ENCODE assay signal across 10 cellular contexts in the genomic region with DNA sequence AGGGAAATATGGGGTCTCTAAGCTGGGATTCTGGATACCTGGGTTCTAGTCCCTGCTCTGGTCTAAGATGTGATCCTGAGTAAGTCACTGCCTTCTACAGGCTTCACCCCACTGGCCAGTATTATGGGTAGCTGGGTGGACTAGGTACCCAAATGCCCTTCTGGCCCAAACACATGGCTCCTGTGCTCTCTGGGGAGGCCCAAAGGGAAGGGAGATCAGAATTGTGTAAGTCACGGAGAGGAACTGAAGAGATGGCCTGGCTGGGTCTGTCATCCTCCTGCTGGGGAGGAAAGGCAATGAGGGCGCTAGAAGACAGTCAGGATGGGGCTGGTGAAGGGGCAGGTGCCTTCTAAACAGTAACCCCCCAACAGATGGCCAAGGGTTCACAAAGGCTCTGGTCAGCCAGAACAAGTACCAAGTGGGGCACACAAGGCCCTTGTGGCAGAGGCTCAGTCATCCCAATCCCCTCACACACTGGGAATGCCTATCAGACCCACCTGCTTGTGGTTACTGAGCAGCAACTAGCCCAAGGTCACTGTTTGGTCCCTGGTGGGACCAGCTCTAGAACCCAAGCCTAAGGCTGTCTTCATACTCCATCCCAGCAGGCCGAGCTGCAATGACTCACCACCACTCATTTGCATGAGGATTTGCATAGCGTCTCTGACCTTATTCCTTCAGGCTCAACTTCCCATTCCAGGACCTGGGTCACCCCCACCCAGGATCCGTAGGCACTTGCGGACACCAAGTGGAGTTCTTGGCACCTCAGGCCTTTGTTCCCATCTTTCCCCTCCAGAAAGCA. TPM values are rescaled to one million over a fixed set of nuclear protein-coding genes. Genes with fewer than 3 reads are reported as not detected.
DNase-seq lines count a peak whose midpoint lies in the region; ATAC-seq, FAIRE-seq and TF ChIP-seq lines count a peak whose summit lies in the region.
"Had no signal": no experiment of that assay in that cellular context is flagged by ENCODE, and none has a peak within 500 bp of the region (broad histone marks: within the 10 kb centered on the region; RNA-seq: fewer than 3 reads in every experiment).

No MANE protein-coding gene starts in this region.

- H3K9me3 ChIP-seq in CD4-positive, CD25-positive, alpha-beta regulatory T cell (ENCODE audit: control insufficient read depth in 2 of 2, low read length in 2 of 2): no peaks in the 10 kb centered on the region
- H3K9me3 ChIP-seq in HUES48 (ENCODE audit: control insufficient read depth, insufficient read depth, low read length) (no peaks in the 10 kb centered on the region), GM12878 (replicated peaks; ENCODE audit: control insufficient read depth, insufficient read depth, low read length) (no peaks in the 10 kb centered on the region)

- H3K4me2 ChIP-seq in GM12878 (ENCODE audit: control insufficient read depth, insufficient read depth): peak overlapping the region; percentile 82

- SMC1A ChIA-PET in GM12878 (lab: Charles Lee; ENCODE audit: uncharacterized antibody, unreplicated experiment): interaction anchor here (0.6 to 21.2 kb wide), 10 partner anchors 9 to 102 kb away, joined by 3 to 460 read pairs (median 5); a partner anchor contains a TSS

- no TSS peak for BruUV-seq in GM12878 (replicated peaks; lab: Mats Ljungman, UMichigan)

- H3K79me2 ChIP-seq in GM12878 (ENCODE audit: control insufficient read depth, insufficient read depth, low read length): peaks cover 100% of the 10 kb centered on the region

- ATAC-seq in CD4-positive, CD25-positive, alpha-beta regulatory T cell (ENCODE audit: low read depth in 2 of 2): no peak
- no peak for ATAC-seq in GM12878
- ATAC-seq in natural killer cell treated with Interleukin-12 subunit alpha and Interleukin-12 subunit beta and Interleukin-15 and Interleukin-18, amount 100 ng/mL, for 72 hours: no peak
- no peak for ATAC-seq in HG03571 (IDR thresholded peaks at IDR 0.05; ENCODE audit: unreplicated experiment)
- no peak for ATAC-seq in HG02852 (IDR thresholded peaks at IDR 0.05; ENCODE audit: unreplicated experiment)

- H3K9ac ChIP-seq in HUES48 (ENCODE audit: low read depth, low read length) (no peak overlapping the region), GM12878 (ENCODE audit: control insufficient read depth, insufficient read depth, low read length) (peak overlapping the region; percentile 79)

- RAD21 ChIA-PET in GM12878 (lab: Charles Lee; ENCODE audit: unreplicated experiment): interaction anchor here (0.6 to 13.6 kb wide), 16 partner anchors 7 to 344 kb away, joined by 3 to 323 read pairs (median 4); a partner anchor contains a TSS

- H3K4me1 Mint-ChIP-seq in CD4-positive, CD25-positive, alpha-beta regulatory T cell: peaks cover 23 to 100% (median 83%) of the 10 kb centered on the region in 4 donors
- H3K4me1 Mint-ChIP-seq in natural killer cell treated with Interleukin-12 subunit alpha and Interleukin-12 subunit beta and Interleukin-15 and Interleukin-18, amount 100 ng/mL, for 72 hours (ENCODE audit: low read depth in 2 of 2): peaks cover 83 to 84% of the 10 kb centered on the region in 2 donors

- peak overlapping the region; percentile 47 for H3K4me3 ChIP-seq in CD4-positive, CD25-positive, alpha-beta regulatory T cell (ENCODE audit: low read depth, low read length)
- H3K4me3 ChIP-seq in HUES48 (ENCODE audit: low read depth, low read length) (no peak overlapping the region), GM12878 (peak overlapping the region; percentile 73; the same call in 1 of the 2 replicates)

- peaks cover 100% of the 10 kb centered on the region for H3K4me1 ChIP-seq in CD4-positive, CD25-positive, alpha-beta regulatory T cell (ENCODE audit: control insufficient read depth, insufficient read depth, low read length, poor library complexity, severe bottlenecking)
- peaks cover 36% of the 10 kb centered on the region for H3K4me1 ChIP-seq in HUES48 (ENCODE audit: control insufficient read depth, insufficient read depth, low read length)
- H3K4me1 ChIP-seq in GM12878 (ENCODE audit: control insufficient read depth, insufficient read depth, low read length): peaks cover 94% of the 10 kb centered on the region

- DNase-seq in CD4-positive, CD25-positive, alpha-beta regulatory T cell: no peak
- DNase-seq in GM12878 (ENCODE audit: low read depth, low spot score): no peak
- no peak for DNase-seq in natural killer cell treated with Interleukin-12 subunit alpha and Interleukin-12 subunit beta and Interleukin-15 and Interleukin-18, amount 100 ng/mL, for 72 hours (ENCODE audit: low spot score)
- DNase-seq in OCI-M1 (lab: John Stamatoyannopoulos, UW): no peak
- no peak for DNase-seq in activated effector memory CD4-positive, alpha-beta T cell treated with Interleukin-2 at 50 U/mL for 16 hours
- DNase-seq: NCI-H1694, retina had no signal

- TF ChIP-seq RAD21 in GM12878 (IDR thresholded peaks at IDR 0.05; ENCODE audit: insufficient read depth, low read depth, low read length): no peak

- no peaks in the 10 kb centered on the region for H3K27me3 Mint-ChIP-seq in CD4-positive, CD25-positive, alpha-beta regulatory T cell
- H3K27me3 Mint-ChIP-seq in natural killer cell treated with Interleukin-12 subunit alpha and Interleukin-12 subunit beta and Interleukin-15 and Interleukin-18, amount 100 ng/mL, for 72 hours: no peaks in the 10 kb centered on the region

- H4K20me1 ChIP-seq in GM12878 (ENCODE audit: control insufficient read depth, insufficient read depth): no peaks in the 10 kb centered on the region

- TF ChIP-seq EP300 in GM12878 (IDR thresholded peaks at IDR 0.05; ENCODE audit: borderline replicate concordance in 1 of 2, control insufficient read depth in 1 of 2, low read depth in 2 of 2, low read length in 2 of 2): no peak

- peaks cover 12% of the 10 kb centered on the region for H3K36me3 ChIP-seq in CD4-positive, CD25-positive, alpha-beta regulatory T cell (ENCODE audit: control insufficient read depth, insufficient read depth, low read length)
- H3K36me3 ChIP-seq in HUES48 (ENCODE audit: control insufficient read depth, insufficient read depth, low read length): no peaks in the 10 kb centered on the region
- H3K36me3 ChIP-seq in GM12878 (ENCODE audit: control insufficient read depth in 2 of 2, insufficient read depth in 2 of 2, low read length in 1 of 2): peaks cover 2 to 9% of the 10 kb centered on the region in 2 experiments; a peak in 2 of 4 replicates

- TF ChIP-seq CTCF in GM12878 (IDR thresholded peaks at IDR 0.05 in 2 of 3, conservative IDR thresholded peaks at IDR 0.05 in 1 of 3; ENCODE audit: control insufficient read depth in 2 of 3, extremely low read depth in 1 of 3, insufficient read depth in 1 of 3, low read depth in 3 of 3, low read length in 3 of 3): 0 out of 6 replicates have a peak, but pooled peaks of 1 of the 3 experiments have one; percentile 1

- no peaks in the 10 kb centered on the region for H3K9me3 Mint-ChIP-seq in CD4-positive, CD25-positive, alpha-beta regulatory T cell
- no peaks in the 10 kb centered on the region for H3K9me3 Mint-ChIP-seq in natural killer cell treated with Interleukin-12 subunit alpha and Interleukin-12 subunit beta and Interleukin-15 and Interleukin-18, amount 100 ng/mL, for 72 hours

- CTCF ChIA-PET in GM12878 (lab: Yijun Ruan, JAX): interaction anchor here (0.7 to 8.0 kb wide), 8 partner anchors 9 to 117 kb away, joined by 3 to 175 read pairs (median 18); a partner anchor contains a TSS

- FAIRE-seq in GM12878 (lab: Jason Lieb, UNC): no peak

- WGBS in GM12878 (ENCODE audit: insufficient coverage, insufficient replicate concordance, low lambda C conversion rate, missing lambda C conversion rate): 14% methylated on average over 6 of the region's 6 CpGs

- peaks cover 7% of the 10 kb centered on the region for H3K36me3 Mint-ChIP-seq in CD4-positive, CD25-positive, alpha-beta regulatory T cell
- H3K36me3 Mint-ChIP-seq in natural killer cell treated with Interleukin-12 subunit alpha and Interleukin-12 subunit beta and Interleukin-15 and Interleukin-18, amount 100 ng/mL, for 72 hours: peaks cover 4% of the 10 kb centered on the region

- POLR2A ChIA-PET in GM12878 (lab: Charles Lee): interaction anchor here (0.6 to 23.9 kb wide), 8 partner anchors 10 to 328 kb away, joined by 3 to 630 read pairs (median 8); a partner anchor contains a TSS

- in situ Hi-C loops in GM12878 (cut with MboI): no loop called here

- peak overlapping the region; percentile 71 for H3K27ac ChIP-seq in CD4-positive, CD25-positive, alpha-beta regulatory T cell (ENCODE audit: insufficient read depth, low read length, poor library complexity, severe bottlenecking)
- H3K27ac ChIP-seq in HUES48 (ENCODE audit: low read depth, low read length) (peak overlapping the region; percentile 7), GM12878 (ENCODE audit: control insufficient read depth, insufficient read depth) (peak overlapping the region; percentile 96)

- H3K27me3 ChIP-seq in CD4-positive, CD25-positive, alpha-beta regulatory T cell (ENCODE audit: control insufficient read depth, insufficient read depth, low read length): no peaks in the 10 kb centered on the region
- H3K27me3 ChIP-seq in HUES48 (ENCODE audit: control insufficient read depth, insufficient read depth, low read length) (no peaks in the 10 kb centered on the region), GM12878 (replicated peaks in 1 of 2; ENCODE audit: control insufficient read depth in 2 of 2, insufficient read depth in 2 of 2, low read length in 1 of 2) (no peaks in the 10 kb centered on the region)

- H3K27ac Mint-ChIP-seq in CD4-positive, CD25-positive, alpha-beta regulatory T cell: peak overlapping the region; percentile 80 to 96 (median 89)
- peak overlapping the region; percentile 91 to 98 for H3K27ac Mint-ChIP-seq in natural killer cell treated with Interleukin-12 subunit alpha and Interleukin-12 subunit beta and Interleukin-15 and Interleukin-18, amount 100 ng/mL, for 72 hours

- TF ChIP-seq POLR2A in GM12878 (IDR thresholded peaks at IDR 0.05; ENCODE audit: low read depth, low read length): peak; percentile 72

- H3K4me3 Mint-ChIP-seq in CD4-positive, CD25-positive, alpha-beta regulatory T cell: peak overlapping the region; percentile 65 to 89 (median 74)
- H3K4me3 Mint-ChIP-seq in natural killer cell treated with Interleukin-12 subunit alpha and Interleukin-12 subunit beta and Interleukin-15 and Interleukin-18, amount 100 ng/mL, for 72 hours: peak overlapping the region; percentile 81

- no peak overlapping the region for H2AFZ ChIP-seq in GM12878 (ENCODE audit: control insufficient read depth, low read depth, low read length)

- intact Hi-C loops in GM12878 (cut with micrococcal nuclease; ENCODE audit: unreplicated experiment): no loop called here

RNA-seq across cellular contexts. Expression of a gene that starts 9.2 kb away (rescaled TPM):
- total RNA-seq in CD4-positive, CD25-positive, alpha-beta regulatory T cell: 186 TPM
- 10 to 100 TPM in 1 of 4 donors, 1 to 10 TPM in 3; 4.6 to 11.5 (median 6.4) TPM for polyA plus RNA-seq in CD4-positive, CD25-positive, alpha-beta regulatory T cell
- total RNA-seq in GM12878 (2013; cell fraction: nucleolus; rRNA removed): 44.6 and 59.9 TPM in 2 replicates
- 13.8 and 17.1 TPM in 2 replicates for total RNA-seq in GM12878 (2014; rRNA removed)
- total RNA-seq in GM12878 (2014; rRNA removed; fragmentation: Illumina TruSeq; extraction: Trizol): 8.1 and 9.1 TPM in 2 replicates
- 47.3 and 53.0 TPM in 2 replicates for total RNA-seq in GM12878 (2021)
- 10.6 TPM for polyA plus RNA-seq in GM12878 (2011; ENCODE audit: low read depth)
- 4.7 and 12.0 TPM in 2 replicates for polyA plus RNA-seq in GM12878 (2011; rRNA removed)
- 16.5 and 18.1 TPM in 2 replicates for polyA plus RNA-seq in GM12878 (2011; cell fraction: cytosol; rRNA removed)
- 34.0 and 52.7 TPM in 2 replicates for polyA plus RNA-seq in GM12878 (2011; cell fraction: nucleus; rRNA removed)
- 27.0 and 28.1 TPM in 2 replicates for polyA plus RNA-seq in GM12878 (2012)
- polyA plus RNA-seq in GM12878 (2014; fragmentation: Illumina TruSeq; extraction: Trizol): 11.2 and 16.5 TPM in 2 replicates
- polyA plus RNA-seq in GM12878 (2014; fragmentation: Nextera tagmentation; extraction: Ambion mirVana): 1 to 10 TPM in 1 of 2 experiments, under 1 TPM in 1; 0.61 to 1.3 TPM
- polyA plus RNA-seq in GM12878 (2014; rRNA removed): 23.7 and 26.4 TPM in 2 replicates
- 10 to 100 TPM; 38.2 to 44.2 TPM for polyA plus RNA-seq in GM12878 (2016; fragmentation: Nextera tagmentation; extraction: Ambion mirVana)
- 13.3 and 13.9 TPM in 2 replicates for polyA minus RNA-seq in GM12878 (2011; rRNA and poly(A)+ RNA removed)
- polyA minus RNA-seq in GM12878 (2011; cell fraction: cytosol; rRNA and poly(A)+ RNA removed): 14.3 and 15.9 TPM in 2 replicates
- polyA minus RNA-seq in GM12878 (2011; cell fraction: nucleus; rRNA and poly(A)+ RNA removed): 11.0 and 24.5 TPM in 2 replicates
- 10 to 100 TPM; 48.1 to 62.2 TPM for total RNA-seq in natural killer cell treated with Interleukin-12 subunit alpha and Interleukin-12 subunit beta and Interleukin-15 and Interleukin-18, amount 100 ng/mL, for 72 hours

Comparison
In these comparisons a context has a peak if more than half of its experiments do, and no peak if none do; other contexts are left out.
1. H3K27ac ChIP-seq: peak in every context shown above with its lines; median percentile 96 in GM12878; 71 in CD4-positive, CD25-positive, alpha-beta regulatory T cell; 7 in HUES48.